ENCODE assay signal across 10 cellular contexts in genomic region chr17:29640413-29640812, GRCh38. TPM values are rescaled to one million over a fixed set of nuclear protein-coding genes. Genes with fewer than 3 reads are reported as not detected.
DNase-seq lines count a peak whose midpoint lies in the region; ATAC-seq and TF ChIP-seq lines count a peak whose summit lies in the region.
"Had no signal": no experiment of that assay in that cellular context is flagged by ENCODE, and none has a peak within 500 bp of the region (broad histone marks: within the 10 kb centered on the region; RNA-seq: fewer than 3 reads in every experiment).

No MANE protein-coding gene starts in this region.

- H3K36me3 ChIP-seq in CD8-positive, alpha-beta T cell (ENCODE audit: insufficient read depth, low read length): peaks cover 20% of the 10 kb centered on the region
- H3K36me3 ChIP-seq in SK-N-MC (ENCODE audit: insufficient read depth, low read length) (peaks cover 12% of the 10 kb centered on the region; the same call in 1 of the 2 replicates), gastrocnemius medialis (peaks cover 0 to 28% of the 10 kb centered on the region in 2 donors), WERI-Rb-1 (peaks cover 14% of the 10 kb centered on the region)

- H3K27ac ChIP-seq in CD8-positive, alpha-beta T cell (ENCODE audit: low read depth, low read length): no peak overlapping the region
- H3K27ac ChIP-seq in SK-N-MC (peak overlapping the region; percentile 35; the same call in 1 of the 2 replicates), gastrocnemius medialis (peak overlapping the region; percentile 97 to 100 (median 98)), WERI-Rb-1 (no peak overlapping the region)

- no peak for DNase-seq in CD8-positive, alpha-beta T cell
- DNase-seq in SK-N-MC (ENCODE audit: low read depth, low spot score) (no peak), fibroblast of mammary gland (ENCODE audit: low read depth) (peak; percentile 70), gastrocnemius medialis (peak; percentile 79 to 81), cortex of kidney (lab: John Stamatoyannopoulos, UW) (no peak), NCI-H446 (lab: John Stamatoyannopoulos, UW) (no peak), GF-D8 (lab: John Stamatoyannopoulos, UW) (no peak), WERI-Rb-1 (no peak)
- DNase-seq: activated effector memory CD4-positive, alpha-beta T cell treated with Interleukin-2 at 50 U/mL for 16 hours had no signal

- no peak for TF ChIP-seq CTCF in CD8-positive, alpha-beta T cell (IDR thresholded peaks at IDR 0.05)
- TF ChIP-seq CTCF in fibroblast of mammary gland (conservative IDR thresholded peaks at IDR 0.05; ENCODE audit: control insufficient read depth, insufficient read depth, low read depth, low read length) (no peak), gastrocnemius medialis (IDR thresholded peaks at IDR 0.05 in 4 of 5, conservative IDR thresholded peaks at IDR 0.05 in 1 of 5) (no peak), WERI-Rb-1 (IDR thresholded peaks at IDR 0.05; ENCODE audit: low read depth, low read length) (no peak)

- no peaks in the 10 kb centered on the region for H3K9me3 ChIP-seq in CD8-positive, alpha-beta T cell (ENCODE audit: low read length)
- H3K9me3 ChIP-seq in SK-N-MC (ENCODE audit: low read depth, low read length): no peaks in the 10 kb centered on the region
- no peaks in the 10 kb centered on the region for H3K9me3 ChIP-seq in gastrocnemius medialis
- no peaks in the 10 kb centered on the region for H3K9me3 ChIP-seq in WERI-Rb-1 (ENCODE audit: severe bottlenecking)

- intact Hi-C loops in CD8-positive, alpha-beta T cell (cut with DNase I, micrococcal nuclease): loop anchor here in 1 of 2 experiments (2.0 kb wide), 1 partner anchor 380 kb away; no protein-coding TSS in a partner anchor
- intact Hi-C loops in gastrocnemius medialis (cut with DNase I; ENCODE audit: low total_unique reads): loop anchor here (5.0 kb wide), 1 partner anchor 122 kb away; no protein-coding TSS in a partner anchor

- peaks cover 17% of the 10 kb centered on the region for H3K4me1 Mint-ChIP-seq in CD8-positive, alpha-beta T cell (ENCODE audit: low read depth)

- no peak for ATAC-seq in CD8-positive, alpha-beta T cell
- peak; percentile 35 to 41 for ATAC-seq in gastrocnemius medialis

- peak; percentile 58 to 77 for TF ChIP-seq POLR2A in gastrocnemius medialis (IDR thresholded peaks at IDR 0.05)

- no peaks in the 10 kb centered on the region for H3K27me3 ChIP-seq in CD8-positive, alpha-beta T cell (ENCODE audit: insufficient read depth, low read length)
- H3K27me3 ChIP-seq in gastrocnemius medialis (no peaks in the 10 kb centered on the region), WERI-Rb-1 (ENCODE audit: insufficient read depth, low read depth, severe bottlenecking) (no peaks in the 10 kb centered on the region)

- CTCF ChIA-PET in CD8-positive, alpha-beta T cell (lab: Charles Lee): interaction anchor here (1.0 to 1.8 kb wide), 4 partner anchors 8 to 118 kb away, joined by 3 to 7 read pairs (median 4); no protein-coding TSS in a partner anchor

- H3K9ac ChIP-seq in SK-N-MC (ENCODE audit: insufficient read length): no peak overlapping the region

- in situ Hi-C loops in gastrocnemius medialis (cut with MboI; ENCODE audit: low sequenced_read_pairs in 4 of 4): loop anchor here (10.0 kb wide), 4 partner anchors 74 to 134 kb away; no protein-coding TSS in a partner anchor

- POLR2A ChIA-PET in CD8-positive, alpha-beta T cell (lab: Charles Lee): interaction anchor here (1.3 to 1.6 kb wide), 2 partner anchors 9 to 139 kb away, joined by 3 to 4 read pairs; no protein-coding TSS in a partner anchor

- H3K36me3 Mint-ChIP-seq in CD8-positive, alpha-beta T cell: peaks cover 56% of the 10 kb centered on the region

- no peaks in the 10 kb centered on the region for H3K9me3 Mint-ChIP-seq in CD8-positive, alpha-beta T cell

- peak overlapping the region; percentile 61 for H3K27ac Mint-ChIP-seq in CD8-positive, alpha-beta T cell

- no peak overlapping the region for H3K4me3 Mint-ChIP-seq in CD8-positive, alpha-beta T cell

- no peaks in the 10 kb centered on the region for H3K27me3 Mint-ChIP-seq in CD8-positive, alpha-beta T cell (ENCODE audit: low read depth)

- H3K4me3 ChIP-seq in CD8-positive, alpha-beta T cell (ENCODE audit: low read depth, low read length): no peak overlapping the region
- H3K4me3 ChIP-seq in SK-N-MC: no peak overlapping the region
- no peak overlapping the region for H3K4me3 ChIP-seq in fibroblast of mammary gland (ENCODE audit: control insufficient read depth, low read depth, low read length)
- H3K4me3 ChIP-seq in gastrocnemius medialis: peak overlapping the region; percentile 37 to 49 (median 41)
- H3K4me3 ChIP-seq in WERI-Rb-1 (ENCODE audit: low read depth, low read length): no peak overlapping the region
- H3K4me3 ChIP-seq: lung had no signal

- H3K4me1 ChIP-seq in CD8-positive, alpha-beta T cell (ENCODE audit: insufficient read depth, low read length): no peaks in the 10 kb centered on the region
- H3K4me1 ChIP-seq in gastrocnemius medialis: peaks cover 62 to 82% of the 10 kb centered on the region in 2 donors

RNA-seq across cellular contexts. Expression of gene CORO6, which starts 17.7 kb away (rescaled TPM):
- total RNA-seq in CD8-positive, alpha-beta T cell: 1 to 10 TPM; 1.2 to 1.7 TPM
- 100 to 1,000 TPM; 409 to 694 (median 563) TPM for total RNA-seq in gastrocnemius medialis

RNA-seq across cellular contexts. Expression of gene ANKRD13B, which starts 47.5 kb away (rescaled TPM):
- total RNA-seq in CD8-positive, alpha-beta T cell: 1 to 10 TPM in 1 of 2 experiments, under 1 TPM in 1; 0.83 to 1.3 TPM
- total RNA-seq in gastrocnemius medialis: 10 to 100 TPM in 1 of 4 donors, 1 to 10 TPM in 3; 8.2 to 11.5 (median 9.2) TPM

RNA-seq across cellular contexts. Expression of gene GIT1, which starts 51.0 kb away (rescaled TPM):
- total RNA-seq in CD8-positive, alpha-beta T cell: 10 to 100 TPM; 25.8 to 27.0 TPM
- total RNA-seq in gastrocnemius medialis: 10 to 100 TPM; 30.2 to 62.2 (median 41.1) TPM

Comparison
In these comparisons a context has a peak if more than half of its experiments do, and no peak if none do; other contexts are left out.
1. DNase-seq: peak in fibroblast of mammary gland (single experiment) and gastrocnemius medialis (2 of 2); none in CD8-positive, alpha-beta T cell (0 of 7), SK-N-MC (single experiment), cortex of kidney (single experiment), NCI-H446 (0 of 2), GF-D8 (single experiment) and WERI-Rb-1 (single experiment).
2. H3K27ac ChIP-seq: peak in SK-N-MC (single experiment) and gastrocnemius medialis (4 of 4); none in CD8-positive, alpha-beta T cell (single experiment) and WERI-Rb-1 (single experiment).
3. H3K4me3 ChIP-seq: peak in gastrocnemius medialis (4 of 4); none in CD8-positive, alpha-beta T cell (single experiment), SK-N-MC (single experiment), fibroblast of mammary gland (single experiment) and WERI-Rb-1 (single experiment).
4. RNA of gene CORO6, which starts 17.7 kb away (total RNA-seq): 409 to 694 TPM in gastrocnemius medialis; 1.2 to 1.7 TPM in CD8-positive, alpha-beta T cell; every median in the first group is over 100 times any median in the second.